ENCODE assay signal across 8 cellular contexts in the genomic region with DNA sequence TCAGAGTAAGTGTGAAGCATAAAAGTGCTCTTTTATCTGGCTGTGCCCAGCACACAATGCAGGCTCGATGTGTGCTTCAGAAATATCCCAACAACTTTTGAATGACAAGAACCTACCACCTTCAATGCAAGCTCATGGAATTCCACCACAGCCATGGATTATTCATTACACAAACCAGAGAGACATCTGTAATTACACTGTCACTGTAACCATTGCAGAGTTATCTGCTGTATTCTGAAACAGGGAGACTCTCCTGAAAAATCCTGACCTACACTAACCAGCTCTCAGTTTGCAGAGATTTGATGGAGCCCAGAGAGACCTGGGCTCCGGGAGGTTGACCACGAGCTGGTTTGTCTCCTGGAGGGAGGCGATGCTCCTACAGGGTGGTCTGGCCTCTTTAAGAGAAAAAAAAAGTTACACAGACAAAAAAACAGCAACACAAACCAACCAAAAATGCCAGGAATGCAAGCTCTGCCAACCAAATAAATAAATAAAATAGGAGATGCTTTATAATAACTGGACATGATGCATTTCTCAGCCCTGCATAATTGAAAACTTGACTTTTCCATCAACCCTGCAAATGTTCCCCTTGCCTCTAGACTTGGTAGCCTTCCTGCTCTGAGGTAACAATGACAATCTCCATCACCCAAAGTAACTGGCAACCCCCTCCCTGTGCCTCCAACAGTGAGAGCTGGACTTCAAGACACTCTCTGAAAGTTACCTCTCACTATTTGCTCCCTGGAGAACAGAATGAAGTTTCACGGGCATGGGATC.
DNase-seq lines count a peak whose midpoint lies in the region; ATAC-seq and TF ChIP-seq lines count a peak whose summit lies in the region.

No MANE protein-coding gene starts in this region.

- H3K4me3 ChIP-seq in BJ (ENCODE audit: low read depth, low read length): peak overlapping the region; percentile 76
- no peak overlapping the region for H3K4me3 ChIP-seq in KMS-11 (IDR thresholded peaks at IDR 0.05; ENCODE audit: insufficient read depth, low read depth, low read length)
- peak overlapping the region in 2 of 3 experiments; percentile 4 to 22 for H3K4me3 ChIP-seq in mammary epithelial cell (replicated peaks in 1 of 3; ENCODE audit: insufficient read depth in 1 of 3, low read depth in 2 of 3, low read length in 3 of 3)

- intact Hi-C loops in mammary epithelial cell (cut with micrococcal nuclease): no loop called here

- in situ Hi-C loops in mammary epithelial cell (cut with MboI; ENCODE audit: low sequenced_read_pairs in 2 of 2): loop anchor here in 1 of 2 donors (25.0 kb wide), 2 partner anchors 95 to 480 kb away; no protein-coding TSS in a partner anchor

- POLR2A ChIA-PET in BJ (lab: Charles Lee): interaction anchor here (0.6 kb wide), 2 partner anchors 10 to 108 kb away, joined by 3 to 4 read pairs; no protein-coding TSS in a partner anchor

- peaks cover 58 to 78% of the 10 kb centered on the region in 2 donors for H3K4me1 Mint-ChIP-seq in natural killer cell treated with Interleukin-12 subunit alpha and Interleukin-12 subunit beta and Interleukin-15 and Interleukin-18, amount 100 ng/mL, for 72 hours (ENCODE audit: low read depth in 2 of 2)

- H3K36me3 Mint-ChIP-seq in natural killer cell treated with Interleukin-12 subunit alpha and Interleukin-12 subunit beta and Interleukin-15 and Interleukin-18, amount 100 ng/mL, for 72 hours: peaks cover 86% of the 10 kb centered on the region

- dilution Hi-C loops in mammary epithelial cell (cut with HindIII; ENCODE audit: low sequenced_read_pairs): no loop called here

- peak overlapping the region; percentile 95 to 96 for H3K27ac Mint-ChIP-seq in natural killer cell treated with Interleukin-12 subunit alpha and Interleukin-12 subunit beta and Interleukin-15 and Interleukin-18, amount 100 ng/mL, for 72 hours

- H3K4me2 ChIP-seq in KMS-11: peak overlapping the region; percentile 96; the same call in 1 of the 2 replicates
- peak overlapping the region; percentile 91 for H3K4me2 ChIP-seq in mammary epithelial cell (ENCODE audit: insufficient read depth, low read depth, low read length)

- DNase-seq in BJ (ENCODE audit: low read depth) (peak; percentile 44), mammary epithelial cell (no peak), GF-D8 (lab: John Stamatoyannopoulos, UW) (no peak)
- no peak for DNase-seq in natural killer cell treated with Interleukin-12 subunit alpha and Interleukin-12 subunit beta and Interleukin-15 and Interleukin-18, amount 100 ng/mL, for 72 hours (ENCODE audit: low spot score)
- DNase-seq in stimulated activated CD4-positive, alpha-beta T cell treated with anti-CD3 and anti-CD28 coated beads, Interleukin-2, amount 100 ng/mL, for 48 hours: no peak

- BruUV-seq in mammary epithelial cell (replicated peaks; lab: Mats Ljungman, UMichigan): no TSS peak

- H3K4me1 ChIP-seq in KMS-11 (ENCODE audit: low read depth, poor library complexity, severe bottlenecking): peaks cover 66% of the 10 kb centered on the region
- peaks cover 39% of the 10 kb centered on the region for H3K4me1 ChIP-seq in mammary epithelial cell (ENCODE audit: insufficient read depth, low read length)

- H3K27me3 ChIP-seq in BJ (ENCODE audit: control insufficient read depth, insufficient read depth, low read length) (no peaks in the 10 kb centered on the region), KMS-11 (ENCODE audit: insufficient read depth, low read depth) (no peaks in the 10 kb centered on the region), mammary epithelial cell (ENCODE audit: insufficient read depth, low read length) (no peaks in the 10 kb centered on the region)

- H3K27ac ChIP-seq in KMS-11 (no peak overlapping the region), mammary epithelial cell (ENCODE audit: insufficient read depth, low read depth, low read length) (no peak overlapping the region)

- H3K27me3 Mint-ChIP-seq in natural killer cell treated with Interleukin-12 subunit alpha and Interleukin-12 subunit beta and Interleukin-15 and Interleukin-18, amount 100 ng/mL, for 72 hours: no peaks in the 10 kb centered on the region

- H3K9me3 Mint-ChIP-seq in natural killer cell treated with Interleukin-12 subunit alpha and Interleukin-12 subunit beta and Interleukin-15 and Interleukin-18, amount 100 ng/mL, for 72 hours: no peaks in the 10 kb centered on the region

- H3K9me3 ChIP-seq in mammary epithelial cell (replicated peaks; ENCODE audit: insufficient read depth, low read length): no peaks in the 10 kb centered on the region

- CTCF ChIA-PET in BJ (lab: Yijun Ruan, JAX): interaction anchor here (0.7 to 5.0 kb wide), 8 partner anchors 8 to 227 kb away, joined by 3 to 47 read pairs (median 4); no protein-coding TSS in a partner anchor
- CTCF ChIA-PET in mammary epithelial cell (lab: Charles Lee; ENCODE audit: low non-redundant PET): interaction anchor here (0.6 kb wide), 1 partner anchor 15 kb away, joined by 4 read pairs; no protein-coding TSS in a partner anchor

- 81% methylated on average over 5 of the region's 5 CpGs for WGBS in mammary epithelial cell (ENCODE audit: low coverage, missing lambda C conversion rate)

- ATAC-seq in natural killer cell treated with Interleukin-12 subunit alpha and Interleukin-12 subunit beta and Interleukin-15 and Interleukin-18, amount 100 ng/mL, for 72 hours: no peak
- ATAC-seq in GM21528 (IDR thresholded peaks at IDR 0.05; ENCODE audit: low FRiP score, unreplicated experiment): no peak
- ATAC-seq in HG03025 (IDR thresholded peaks at IDR 0.05; ENCODE audit: low FRiP score, unreplicated experiment): no peak

- peaks cover 94% of the 10 kb centered on the region for H3K79me2 ChIP-seq in KMS-11 (ENCODE audit: insufficient read depth, low read depth)
- peaks cover 94% of the 10 kb centered on the region for H3K79me2 ChIP-seq in mammary epithelial cell (ENCODE audit: insufficient read depth, low read length)

- TF ChIP-seq CTCF in BJ (IDR thresholded peaks at IDR 0.05; ENCODE audit: insufficient read depth, low read depth, low read length) (no peak), KMS-11 (conservative IDR thresholded peaks at IDR 0.05; ENCODE audit: low read depth, low read length) (no peak), mammary epithelial cell (conservative IDR thresholded peaks at IDR 0.05 in 1 of 2, IDR thresholded peaks at IDR 0.05 in 1 of 2; ENCODE audit: extremely low read depth in 1 of 2, insufficient read depth in 1 of 2, low read depth in 1 of 2, low read length in 2 of 2) (no peak)

- no peak overlapping the region for H3K9ac ChIP-seq in KMS-11
- H3K9ac ChIP-seq in mammary epithelial cell (ENCODE audit: insufficient read depth, low read length): no peak overlapping the region

- H3K36me3 ChIP-seq in BJ (ENCODE audit: control insufficient read depth, insufficient read depth, low read length): peaks cover 4% of the 10 kb centered on the region
- no peaks in the 10 kb centered on the region for H3K36me3 ChIP-seq in KMS-11 (ENCODE audit: insufficient read depth)
- H3K36me3 ChIP-seq in mammary epithelial cell (ENCODE audit: insufficient read depth, low read length): peaks cover 3% of the 10 kb centered on the region

- H3K4me3 Mint-ChIP-seq in natural killer cell treated with Interleukin-12 subunit alpha and Interleukin-12 subunit beta and Interleukin-15 and Interleukin-18, amount 100 ng/mL, for 72 hours: peak overlapping the region; percentile 98

- no peaks in the 10 kb centered on the region; the same call in 1 of the 2 replicates for H4K20me1 ChIP-seq in KMS-11 (ENCODE audit: insufficient read depth)
- H4K20me1 ChIP-seq in mammary epithelial cell (ENCODE audit: insufficient read depth, low read length): peaks cover 2% of the 10 kb centered on the region

- H2AFZ ChIP-seq in KMS-11 (ENCODE audit: low read depth) (no peak overlapping the region), mammary epithelial cell (ENCODE audit: low read depth, low read length) (no peak overlapping the region)
